7 cellular contexts compared by ENCODE assay signal in the genomic region with DNA sequence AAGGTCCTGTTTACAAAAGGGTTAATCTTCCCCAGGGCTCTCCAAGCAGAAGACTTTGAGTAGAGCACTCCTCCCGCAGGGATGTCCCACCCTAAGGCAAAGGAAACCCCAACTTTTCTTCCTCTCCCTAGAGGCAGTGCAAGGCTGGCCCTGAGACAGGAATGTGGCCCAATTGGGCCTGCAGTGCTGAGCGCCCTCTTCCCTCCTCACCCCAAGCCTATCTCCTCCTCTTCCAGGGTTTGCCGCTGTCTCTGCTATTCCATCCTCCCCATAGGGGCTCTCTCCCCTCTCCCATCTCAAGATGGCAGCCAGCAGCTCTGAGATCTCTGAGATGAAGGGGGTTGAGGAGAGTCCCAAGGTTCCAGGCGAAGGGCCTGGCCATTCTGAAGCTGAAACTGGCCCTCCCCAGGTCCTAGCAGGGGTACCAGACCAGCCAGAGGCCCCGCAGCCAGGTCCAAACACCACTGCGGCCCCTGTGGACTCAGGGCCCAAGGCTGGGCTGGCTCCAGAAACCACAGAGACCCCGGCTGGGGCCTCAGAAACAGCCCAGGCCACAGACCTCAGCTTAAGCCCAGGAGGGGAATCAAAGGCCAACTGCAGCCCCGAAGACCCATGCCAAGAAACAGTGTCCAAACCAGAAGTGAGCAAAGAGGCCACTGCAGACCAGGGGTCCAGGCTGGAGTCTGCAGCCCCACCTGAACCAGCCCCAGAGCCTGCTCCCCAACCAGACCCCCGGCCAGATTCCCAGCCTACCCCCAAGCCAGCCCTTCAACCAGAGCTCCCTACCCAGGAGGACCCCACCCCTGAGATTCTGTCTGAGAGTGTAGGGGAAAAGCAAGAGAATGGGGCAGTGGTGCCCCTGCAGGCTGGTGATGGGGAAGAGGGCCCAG. TPM values are rescaled to one million over a fixed set of nuclear protein-coding genes. Genes with fewer than 3 reads are reported as not detected.
DNase-seq lines count a peak whose midpoint lies in the region; ATAC-seq and TF ChIP-seq lines count a peak whose summit lies in the region.
"Had no signal": no experiment of that assay in that cellular context is flagged by ENCODE, and none has a peak within 500 bp of the region (broad histone marks: within the 10 kb centered on the region; RNA-seq: fewer than 3 reads in every experiment).

No MANE protein-coding gene starts in this region.

- H3K4me1 Mint-ChIP-seq in activated CD8-positive, alpha-beta T cell treated with anti-CD3 and anti-CD28 coated beads, Interleukin-2, amount 10 ng/mL, durations not matched to agents 7 days and 5 days (ENCODE audit: low read depth) = peaks cover 70% of the 10 kb centered on the region

- peaks cover 39% of the 10 kb centered on the region for H3K36me3 Mint-ChIP-seq in activated CD8-positive, alpha-beta T cell treated with anti-CD3 and anti-CD28 coated beads, Interleukin-2, amount 10 ng/mL, durations not matched to agents 7 days and 5 days (ENCODE audit: low read depth)

- CTCF ChIA-PET in BJ (lab: Yijun Ruan, JAX) = interaction anchor here (0.6 to 1.1 kb wide), 5 partner anchors 22 to 101 kb away, joined by 3 read pairs; a partner anchor contains a TSS
- CTCF ChIA-PET in activated CD8-positive, alpha-beta T cell treated with anti-CD3 and anti-CD28 coated beads, Interleukin-2, amount 10 ng/mL, durations not matched to agents 7 days and 5 days (lab: Charles Lee) = interaction anchor here (1.1 to 3.9 kb wide), 3 partner anchors 35 to 112 kb away, joined by 4 to 12 read pairs (median 8); no protein-coding TSS in a partner anchor

- H3K27ac Mint-ChIP-seq in activated CD8-positive, alpha-beta T cell treated with anti-CD3 and anti-CD28 coated beads, Interleukin-2, amount 10 ng/mL, durations not matched to agents 7 days and 5 days = no peak overlapping the region

- peaks cover 48% of the 10 kb centered on the region for H3K4me1 ChIP-seq in mesodermal cell (ENCODE audit: control insufficient read depth, insufficient read depth, low read length, poor library complexity, severe bottlenecking)

- H3K36me3 ChIP-seq in BJ (ENCODE audit: control insufficient read depth, insufficient read depth, low read length) (peaks cover 17% of the 10 kb centered on the region), mesodermal cell (ENCODE audit: control insufficient read depth, insufficient read depth, low read length) (peaks cover 26% of the 10 kb centered on the region)

- H3K27me3 ChIP-seq in BJ (ENCODE audit: control insufficient read depth, insufficient read depth, low read length) = no peaks in the 10 kb centered on the region

- 62 to 71% methylated on average over 7 of the region's 9 CpGs for WGBS in mesodermal cell (ENCODE audit: insufficient coverage in 2 of 2), 2 experiments

- peaks cover 8% of the 10 kb centered on the region for H3K27me3 Mint-ChIP-seq in activated CD8-positive, alpha-beta T cell treated with anti-CD3 and anti-CD28 coated beads, Interleukin-2, amount 10 ng/mL, durations not matched to agents 7 days and 5 days (ENCODE audit: low read depth)

- DNase-seq in BJ (ENCODE audit: low read depth) = no peak
- DNase-seq in activated CD8-positive, alpha-beta T cell treated with anti-CD3 and anti-CD28 coated beads, Interleukin-2, amount 10 ng/mL, durations not matched to agents 7 days and 5 days = no peak
- no peak for DNase-seq in UCSD-AML1 (lab: John Stamatoyannopoulos, UW; ENCODE audit: unreplicated experiment)

- no peak for ATAC-seq in activated CD8-positive, alpha-beta T cell treated with anti-CD3 and anti-CD28 coated beads, Interleukin-2, amount 10 ng/mL, durations not matched to agents 7 days and 5 days
- ATAC-seq in GM18867 (IDR thresholded peaks at IDR 0.05; ENCODE audit: unreplicated experiment) = no peak
- ATAC-seq in HG02623 (IDR thresholded peaks at IDR 0.05; ENCODE audit: unreplicated experiment) = no peak

- H3K9me3 Mint-ChIP-seq in activated CD8-positive, alpha-beta T cell treated with anti-CD3 and anti-CD28 coated beads, Interleukin-2, amount 10 ng/mL, durations not matched to agents 7 days and 5 days (ENCODE audit: insufficient read depth) = no peaks in the 10 kb centered on the region

- H3K4me3 Mint-ChIP-seq in activated CD8-positive, alpha-beta T cell treated with anti-CD3 and anti-CD28 coated beads, Interleukin-2, amount 10 ng/mL, durations not matched to agents 7 days and 5 days = peak overlapping the region; percentile 34

- POLR2A ChIA-PET in BJ (lab: Charles Lee) = no interaction called here
- POLR2A ChIA-PET in activated CD8-positive, alpha-beta T cell treated with anti-CD3 and anti-CD28 coated beads, Interleukin-2, amount 10 ng/mL, durations not matched to agents 7 days and 5 days (lab: Charles Lee) = interaction anchor here (0.5 to 2.0 kb wide), 3 partner anchors 22 to 888 kb away, joined by 3 to 5 read pairs (median 4); a partner anchor contains a TSS

- H3K4me3 ChIP-seq in BJ (ENCODE audit: low read depth, low read length) (peak overlapping the region; percentile 72), mesodermal cell (ENCODE audit: extremely low read depth, insufficient read depth, low read length, poor library complexity, severe bottlenecking) (peak overlapping the region; percentile 57)

- H3K27ac ChIP-seq in mesodermal cell (ENCODE audit: low read depth, low read length, severe bottlenecking) = peak overlapping the region; percentile 92
- H3K27ac ChIP-seq: neutrophil had no signal

- TF ChIP-seq CTCF in BJ (IDR thresholded peaks at IDR 0.05; ENCODE audit: insufficient read depth, low read depth, low read length) = no peak

- no peaks in the 10 kb centered on the region for H3K9me3 ChIP-seq in mesodermal cell (ENCODE audit: control insufficient read depth, low read length)
- H3K9me3 ChIP-seq: neutrophil had no signal

RNA-seq across cellular contexts. Expression of a gene that starts 1.0 kb away (rescaled TPM):
- 4.5 and 7.6 TPM in 2 replicates for polyA plus RNA-seq in BJ (2011; rRNA removed)
- 1.9 and 2.4 TPM in 2 replicates for polyA minus RNA-seq in BJ (2011; rRNA and poly(A)+ RNA removed)
- under 1 TPM; 0.16 to 0.83 TPM for total RNA-seq in activated CD8-positive, alpha-beta T cell treated with anti-CD3 and anti-CD28 coated beads, Interleukin-2, amount 10 ng/mL, durations not matched to agents 7 days and 5 days
- 32.8 TPM for polyA plus RNA-seq in mesodermal cell (2013, experiment 1 of 2)
- 25.6 TPM for polyA plus RNA-seq in mesodermal cell (2013, experiment 2 of 2)

RNA-seq across cellular contexts. Expression of a gene that starts 3.0 kb away (rescaled TPM):
- 13.9 and 15.6 TPM in 2 replicates for polyA plus RNA-seq in BJ (2011; rRNA removed)
- polyA minus RNA-seq in BJ (2011; rRNA and poly(A)+ RNA removed) = 2.3 and 3.1 TPM in 2 replicates
- 10 to 100 TPM; 39.1 TPM for total RNA-seq in activated CD8-positive, alpha-beta T cell treated with anti-CD3 and anti-CD28 coated beads, Interleukin-2, amount 10 ng/mL, durations not matched to agents 7 days and 5 days
- polyA plus RNA-seq in mesodermal cell (2013, experiment 1 of 2) = 50.1 TPM
- 40.6 TPM for polyA plus RNA-seq in mesodermal cell (2013, experiment 2 of 2)

RNA-seq across cellular contexts. Expression of a gene that starts 6.7 kb away (rescaled TPM):
- polyA plus RNA-seq in BJ (2011; rRNA removed) = 105 and 172 TPM in 2 replicates
- polyA minus RNA-seq in BJ (2011; rRNA and poly(A)+ RNA removed) = 160 and 209 TPM in 2 replicates
- total RNA-seq in activated CD8-positive, alpha-beta T cell treated with anti-CD3 and anti-CD28 coated beads, Interleukin-2, amount 10 ng/mL, durations not matched to agents 7 days and 5 days = 100 to 1,000 TPM; 455 to 494 TPM
- polyA plus RNA-seq in mesodermal cell (2013, experiment 1 of 2) = 311 TPM
- polyA plus RNA-seq in mesodermal cell (2013, experiment 2 of 2) = 290 TPM

RNA-seq across cellular contexts. Expression of a gene that starts 7.3 kb away (rescaled TPM):
- polyA plus RNA-seq in BJ (2011; rRNA removed) = 219 and 368 TPM in 2 replicates
- polyA minus RNA-seq in BJ (2011; rRNA and poly(A)+ RNA removed) = 477 and 753 TPM in 2 replicates
- total RNA-seq in activated CD8-positive, alpha-beta T cell treated with anti-CD3 and anti-CD28 coated beads, Interleukin-2, amount 10 ng/mL, durations not matched to agents 7 days and 5 days = 100 to 1,000 TPM; 122 to 125 TPM
- polyA plus RNA-seq in mesodermal cell (2013, experiment 1 of 2) = 6.5 TPM
- polyA plus RNA-seq in mesodermal cell (2013, experiment 2 of 2) = 6.7 TPM

RNA-seq across cellular contexts. Expression of a gene that starts 22.4 kb away (rescaled TPM):
- polyA plus RNA-seq in BJ (2011; rRNA removed) = 43.0 and 68.3 TPM in 2 replicates
- polyA minus RNA-seq in BJ (2011; rRNA and poly(A)+ RNA removed) = 47.6 and 85.6 TPM in 2 replicates
- total RNA-seq in activated CD8-positive, alpha-beta T cell treated with anti-CD3 and anti-CD28 coated beads, Interleukin-2, amount 10 ng/mL, durations not matched to agents 7 days and 5 days = 100 to 1,000 TPM; 229 to 233 TPM
- 88.2 TPM for polyA plus RNA-seq in mesodermal cell (2013, experiment 1 of 2)
- polyA plus RNA-seq in mesodermal cell (2013, experiment 2 of 2) = 82.6 TPM
